ENCODE assay signal across 26 cellular contexts in genomic region chrX:24391362-24391761, GRCh38. TPM values are rescaled to one million over a fixed set of nuclear protein-coding genes. Genes with fewer than 3 reads are reported as not detected.
DNase-seq lines count a peak whose midpoint lies in the region; FAIRE-seq lines count a peak whose summit lies in the region.
"Had no signal": no experiment of that assay in that cellular context is flagged by ENCODE, and none has a peak within 500 bp of the region (broad histone marks: within the 10 kb centered on the region; RNA-seq: fewer than 3 reads in every experiment).

No MANE protein-coding gene starts in this region.

- 25 to 58% (median 56%) methylated on average over 5 of the region's 5 CpGs for WGBS in small intestine, 3 donors
- no CpG with 5 or more reads among the region's 5 CpGs for WGBS in trophoblast cell (ENCODE audit: extremely low coverage, insufficient coverage, insufficient read length)

- no peaks in the 10 kb centered on the region for H3K27me3 ChIP-seq in SJCRH30
- peaks cover 0 to 4% of the 10 kb centered on the region in 2 donors for H3K27me3 ChIP-seq in small intestine (ENCODE audit: control insufficient read depth in 2 of 2, insufficient read depth in 2 of 2, low read length in 2 of 2)
- H3K27me3 ChIP-seq in trophoblast cell (ENCODE audit: insufficient read depth, low read length) = no peaks in the 10 kb centered on the region
- H3K27me3 ChIP-seq: BE2C had no signal

- H2BK120ac ChIP-seq in trophoblast cell (ENCODE audit: insufficient read depth, low read length, poor library complexity) = no peak overlapping the region

- H3K23ac ChIP-seq in trophoblast cell (ENCODE audit: low read length) = no peak overlapping the region

- no peak overlapping the region for H3K18ac ChIP-seq in trophoblast cell (ENCODE audit: low read length)

- H3K79me2 ChIP-seq in trophoblast cell (ENCODE audit: control insufficient read depth, insufficient read depth, low read length, poor library complexity) = no peaks in the 10 kb centered on the region

- H3K4me3 ChIP-seq in SJCRH30 = no peak overlapping the region
- H3K4me3 ChIP-seq in small intestine (ENCODE audit: low read depth in 1 of 2, low read length in 2 of 2) = no peak overlapping the region
- no peak overlapping the region for H3K4me3 ChIP-seq in trophoblast cell (ENCODE audit: low read depth, low read length)
- H3K4me3 ChIP-seq: GM12878 had no signal

- H3K27ac ChIP-seq in SJCRH30 (no peak overlapping the region), small intestine (ENCODE audit: low read depth in 1 of 2, low read length in 1 of 2) (no peak overlapping the region), trophoblast cell (ENCODE audit: low read depth, low read length) (no peak overlapping the region)
- H3K27ac ChIP-seq: HL-60 had no signal

- H2BK5ac ChIP-seq in trophoblast cell (ENCODE audit: low read depth, low read length, poor library complexity) = no peak overlapping the region

- H3K79me1 ChIP-seq in trophoblast cell (ENCODE audit: low read length) = no peaks in the 10 kb centered on the region

- H3K9ac ChIP-seq in trophoblast cell (ENCODE audit: low read length) = no peak overlapping the region

- no peak overlapping the region for H2BK12ac ChIP-seq in trophoblast cell (ENCODE audit: low read length)

- H3K4ac ChIP-seq in trophoblast cell (ENCODE audit: low read depth, low read length) = no peak overlapping the region

- peaks cover 9% of the 10 kb centered on the region for H3K4me1 ChIP-seq in SJCRH30
- no peaks in the 10 kb centered on the region for H3K4me1 ChIP-seq in small intestine (ENCODE audit: control insufficient read depth in 2 of 2, insufficient read depth in 1 of 2, low read depth in 1 of 2, low read length in 1 of 2)
- no peaks in the 10 kb centered on the region for H3K4me1 ChIP-seq in trophoblast cell (ENCODE audit: control insufficient read depth in 1 of 2, insufficient read depth in 2 of 2, low read length in 2 of 2)
- H3K4me1 ChIP-seq: BE2C, Caco-2 had no signal

- DNase-seq in NCI-H2196 (lab: John Stamatoyannopoulos, UW; ENCODE audit: unreplicated experiment) (peak; percentile 1), NCI-H2196 treated with DMSO at 0.1 percent for 48 hours (lab: John Stamatoyannopoulos, UW; ENCODE audit: unreplicated experiment) (no peak), NCI-H69 (lab: John Stamatoyannopoulos, UW) (peak; percentile 43), SJCRH30 (peak; percentile 22 to 49), small intestine (peak; percentile 1), trophoblast cell (no peak)
- no peak for DNase-seq in activated naive CD4-positive, alpha-beta T cell (lab: John Stamatoyannopoulos, UW)
- DNase-seq: ACHN; BE2C; C1 segment of cervical spinal cord; Caco-2; CD4-positive, CD25-positive, alpha-beta regulatory T cell; CD8-positive, alpha-beta memory T cell; DMS153; DND-41; EL; GOT3; H7; HFFc6; IMR-90 had no signal

- no peak overlapping the region for H4K91ac ChIP-seq in trophoblast cell (ENCODE audit: low read depth, low read length)

- H2AFZ ChIP-seq in trophoblast cell (ENCODE audit: insufficient read depth, low read length, poor library complexity) = no peak overlapping the region

- H4K8ac ChIP-seq in trophoblast cell (ENCODE audit: low read depth, low read length) = no peak overlapping the region

- H3K9me3 ChIP-seq in SJCRH30 (replicated peaks) = no peaks in the 10 kb centered on the region
- no peaks in the 10 kb centered on the region for H3K9me3 ChIP-seq in small intestine (ENCODE audit: control insufficient read depth, low read depth)
- no peaks in the 10 kb centered on the region for H3K9me3 ChIP-seq in trophoblast cell (ENCODE audit: insufficient read depth, low read depth, low read length)
- H3K9me3 ChIP-seq: BE2C, Caco-2 had no signal

- no peaks in the 10 kb centered on the region for H3K36me3 ChIP-seq in SJCRH30
- H3K36me3 ChIP-seq in small intestine (ENCODE audit: control insufficient read depth in 2 of 2, insufficient read depth in 2 of 2, low read length in 2 of 2) = no peaks in the 10 kb centered on the region
- no peaks in the 10 kb centered on the region for H3K36me3 ChIP-seq in trophoblast cell (ENCODE audit: control insufficient read depth in 1 of 2, insufficient read depth in 2 of 2, low read length in 2 of 2)
- H3K36me3 ChIP-seq: BE2C had no signal

- H4K12ac ChIP-seq in trophoblast cell (ENCODE audit: low read depth, low read length) = no peak overlapping the region

- H2AK5ac ChIP-seq in trophoblast cell (ENCODE audit: low read length) = no peak overlapping the region

- H3K14ac ChIP-seq in trophoblast cell (ENCODE audit: low read length) = no peak overlapping the region

- no peak overlapping the region for H3K4me2 ChIP-seq in trophoblast cell (ENCODE audit: low read length)

- no peak for FAIRE-seq in small intestine (lab: Jason Lieb, UNC)
- FAIRE-seq: A204.1, D721Med, GM12878 had no signal

RNA-seq across cellular contexts. Expression of gene SUPT20HL1, which starts 30.9 kb away (rescaled TPM):
- 0.04 TPM in 1 of 2 replicates, not detected in the other for total RNA-seq in SJCRH30 (2014; rRNA removed; shearing (Covaris generic))
- polyA plus RNA-seq in small intestine = not detected
- not detected in 2 replicates for polyA plus RNA-seq in trophoblast cell (2013)
- total RNA-seq: Caco-2; CD4-positive, CD25-positive, alpha-beta regulatory T cell; CD8-positive, alpha-beta memory T cell; G401; GM12878; H7; HFFc6; HT1080; IMR-90 had no signal
- polyA plus RNA-seq: CD4-positive, CD25-positive, alpha-beta regulatory T cell; GM12878; IMR-90 had no signal

Comparison
In these comparisons a context has a peak if more than half of its experiments do, and no peak if none do; other contexts are left out.
1. DNase-seq: peak in NCI-H2196 (single experiment), NCI-H69 (single experiment), SJCRH30 (2 of 2) and small intestine (single experiment); none in NCI-H2196 treated with DMSO at 0.1 percent for 48 hours (single experiment), activated naive CD4-positive, alpha-beta T cell (0 of 4) and trophoblast cell (0 of 2).